In genomic region chr4:3703343-3703676, GRCh38 we compare ENCODE assay signal across 2 cellular contexts.
TF ChIP-seq lines count a peak whose summit lies in the region.

No MANE protein-coding gene starts in this region.

TF ChIP-seq in H1, 55 proteins besides CTCF, POLR2A, EP300 and RAD21 (continued from another document):
- no peak for TF ChIP-seq FOSL1 (IDR thresholded peaks at IDR 0.05; ENCODE audit: insufficient read depth, low read depth, low read length)
TF ChIP-seq in H1: peak in this region for 0.

TF ChIP-seq in neural cell, 6 proteins besides CTCF, POLR2A, EP300 and RAD21 (continued from another document):
- TF ChIP-seq, protein P1, sequence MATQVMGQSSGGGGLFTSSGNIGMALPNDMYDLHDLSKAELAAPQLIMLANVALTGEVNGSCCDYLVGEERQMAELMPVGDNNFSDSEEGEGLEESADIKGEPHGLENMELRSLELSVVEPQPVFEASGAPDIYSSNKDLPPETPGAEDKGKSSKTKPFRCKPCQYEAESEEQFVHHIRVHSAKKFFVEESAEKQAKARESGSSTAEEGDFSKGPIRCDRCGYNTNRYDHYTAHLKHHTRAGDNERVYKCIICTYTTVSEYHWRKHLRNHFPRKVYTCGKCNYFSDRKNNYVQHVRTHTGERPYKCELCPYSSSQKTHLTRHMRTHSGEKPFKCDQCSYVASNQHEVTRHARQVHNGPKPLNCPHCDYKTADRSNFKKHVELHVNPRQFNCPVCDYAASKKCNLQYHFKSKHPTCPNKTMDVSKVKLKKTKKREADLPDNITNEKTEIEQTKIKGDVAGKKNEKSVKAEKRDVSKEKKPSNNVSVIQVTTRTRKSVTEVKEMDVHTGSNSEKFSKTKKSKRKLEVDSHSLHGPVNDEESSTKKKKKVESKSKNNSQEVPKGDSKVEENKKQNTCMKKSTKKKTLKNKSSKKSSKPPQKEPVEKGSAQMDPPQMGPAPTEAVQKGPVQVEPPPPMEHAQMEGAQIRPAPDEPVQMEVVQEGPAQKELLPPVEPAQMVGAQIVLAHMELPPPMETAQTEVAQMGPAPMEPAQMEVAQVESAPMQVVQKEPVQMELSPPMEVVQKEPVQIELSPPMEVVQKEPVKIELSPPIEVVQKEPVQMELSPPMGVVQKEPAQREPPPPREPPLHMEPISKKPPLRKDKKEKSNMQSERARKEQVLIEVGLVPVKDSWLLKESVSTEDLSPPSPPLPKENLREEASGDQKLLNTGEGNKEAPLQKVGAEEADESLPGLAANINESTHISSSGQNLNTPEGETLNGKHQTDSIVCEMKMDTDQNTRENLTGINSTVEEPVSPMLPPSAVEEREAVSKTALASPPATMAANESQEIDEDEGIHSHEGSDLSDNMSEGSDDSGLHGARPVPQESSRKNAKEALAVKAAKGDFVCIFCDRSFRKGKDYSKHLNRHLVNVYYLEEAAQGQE (IDR thresholded peaks at IDR 0.05; ENCODE audit: borderline replicate concordance), result no peak
- TF ChIP-seq MXI1 (conservative IDR thresholded peaks at IDR 0.05; ENCODE audit: poor library complexity, severe bottlenecking), result no peak
- TF ChIP-seq EZH2 (IDR thresholded peaks at IDR 0.05; ENCODE audit: borderline replicate concordance, insufficient read depth, low read length, poor library complexity, severe bottlenecking), result no peak
